16 cellular contexts compared by ENCODE assay signal in genomic region chr4:8271821-8272220, GRCh38. TPM values are rescaled to one million over a fixed set of nuclear protein-coding genes. Genes with fewer than 3 reads are reported as not detected.
"Had no signal": no experiment of that assay in that cellular context is flagged by ENCODE, and none has a peak within 500 bp of the region (broad histone marks: within the 10 kb centered on the region; RNA-seq: fewer than 3 reads in every experiment).

No MANE protein-coding gene starts in this region.

- H3K4me1 ChIP-seq: pancreas had no signal

- H3K36me3 ChIP-seq: pancreas, upper lobe of left lung had no signal

- H3K4me3 Mint-ChIP-seq: activated CD4-positive, alpha-beta memory T cell treated with anti-CD3 and anti-CD28 coated beads for 36 hours; activated naive CD8-positive, alpha-beta T cell; natural killer cell treated with Interleukin-12 subunit alpha and Interleukin-12 subunit beta and Interleukin-15 and Interleukin-18, amount 100 ng/mL, for 72 hours; stimulated activated effector memory CD8-positive, alpha-beta T cell treated with anti-CD3 and anti-CD28 coated beads, Interleukin-12 subunit alpha, Interleukin-12 subunit beta, amount 100 ng/mL, for 72 hours had no signal

- ATAC-seq: natural killer cell treated with Interleukin-12 subunit alpha and Interleukin-12 subunit beta and Interleukin-15 and Interleukin-18, amount 100 ng/mL, for 72 hours; pancreas; stimulated activated effector memory CD8-positive, alpha-beta T cell treated with anti-CD3 and anti-CD28 coated beads, Interleukin-12 subunit alpha, Interleukin-12 subunit beta, amount 100 ng/mL, for 72 hours had no signal

- H3K36me3 Mint-ChIP-seq: activated CD4-positive, alpha-beta memory T cell treated with anti-CD3 and anti-CD28 coated beads for 36 hours; activated naive CD8-positive, alpha-beta T cell; natural killer cell treated with Interleukin-12 subunit alpha and Interleukin-12 subunit beta and Interleukin-15 and Interleukin-18, amount 100 ng/mL, for 72 hours; stimulated activated effector memory CD8-positive, alpha-beta T cell treated with anti-CD3 and anti-CD28 coated beads, Interleukin-12 subunit alpha, Interleukin-12 subunit beta, amount 100 ng/mL, for 72 hours had no signal

- H3K27ac Mint-ChIP-seq: activated CD4-positive, alpha-beta memory T cell treated with anti-CD3 and anti-CD28 coated beads for 36 hours; activated naive CD8-positive, alpha-beta T cell; natural killer cell treated with Interleukin-12 subunit alpha and Interleukin-12 subunit beta and Interleukin-15 and Interleukin-18, amount 100 ng/mL, for 72 hours; stimulated activated effector memory CD8-positive, alpha-beta T cell treated with anti-CD3 and anti-CD28 coated beads, Interleukin-12 subunit alpha, Interleukin-12 subunit beta, amount 100 ng/mL, for 72 hours had no signal

- H3K4me3 ChIP-seq: lung, pancreas, SK-N-MC had no signal

- DNase-seq: activated CD4-positive, alpha-beta memory T cell treated with anti-CD3 and anti-CD28 coated beads for 36 hours; activated gamma-delta T cell; activated T-cell treated with anti-CD3 and anti-CD28 coated beads, Interleukin-2, amount 50 U/mL, for 48 hours; anterior cingulate cortex; effector CD4-positive, alpha-beta T cell; kidney glomerular epithelial cell; substantia nigra; T-helper 1 cell; upper lobe of left lung had no signal

- H3K9me3 ChIP-seq: pancreas, upper lobe of left lung had no signal

- H3K4me1 Mint-ChIP-seq: stimulated activated effector memory CD8-positive, alpha-beta T cell treated with anti-CD3 and anti-CD28 coated beads, Interleukin-12 subunit alpha, Interleukin-12 subunit beta, amount 100 ng/mL, for 72 hours had no signal

- H3K9me3 Mint-ChIP-seq: activated CD4-positive, alpha-beta memory T cell treated with anti-CD3 and anti-CD28 coated beads for 36 hours; natural killer cell treated with Interleukin-12 subunit alpha and Interleukin-12 subunit beta and Interleukin-15 and Interleukin-18, amount 100 ng/mL, for 72 hours; stimulated activated effector memory CD8-positive, alpha-beta T cell treated with anti-CD3 and anti-CD28 coated beads, Interleukin-12 subunit alpha, Interleukin-12 subunit beta, amount 100 ng/mL, for 72 hours had no signal

- H3K27ac ChIP-seq: pancreas, SK-N-MC, VCaP had no signal

RNA-seq across cellular contexts. Expression of gene HTRA3, which starts 2.3 kb away (rescaled TPM):
- total RNA-seq: activated CD4-positive, alpha-beta memory T cell treated with anti-CD3 and anti-CD28 coated beads for 36 hours; natural killer cell treated with Interleukin-12 subunit alpha and Interleukin-12 subunit beta and Interleukin-15 and Interleukin-18, amount 100 ng/mL, for 72 hours had no signal
